ENCODE assay signal across 17 cellular contexts in the genomic region with DNA sequence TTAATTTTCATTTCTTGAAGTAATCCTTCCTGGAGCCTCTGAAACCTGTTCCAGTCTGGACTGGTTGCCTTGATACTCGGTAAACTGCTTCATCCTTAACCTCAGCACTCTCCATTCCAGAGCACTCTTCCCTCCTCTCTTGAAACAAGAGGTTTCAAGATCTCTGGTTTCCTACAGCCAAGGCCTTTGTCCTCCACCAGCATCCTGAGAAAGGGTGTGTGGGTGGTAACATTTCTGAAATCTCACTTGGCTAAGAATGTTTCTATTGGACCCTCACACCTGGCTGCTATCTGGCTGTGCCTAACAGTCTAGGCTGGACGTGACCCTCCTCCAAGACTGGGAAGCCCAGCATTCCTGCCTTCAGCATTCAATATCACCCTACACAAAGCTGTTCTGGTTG.
A peak's percentile ranks its signal among the peaks of the same experiment; 100 is the strongest.
DNase-seq lines count a peak whose midpoint lies in the region; ATAC-seq, FAIRE-seq and TF ChIP-seq lines count a peak whose summit lies in the region.
"Had no signal": no experiment of that assay in that cellular context is flagged by ENCODE, and none has a peak within 500 bp of the region (broad histone marks: within the 10 kb centered on the region; RNA-seq: fewer than 3 reads in every experiment).

No MANE protein-coding gene starts in this region.

- no peaks in the 10 kb centered on the region for H3K27me3 ChIP-seq in prostate gland (replicated peaks; ENCODE audit: insufficient read depth)
- H3K27me3 ChIP-seq in testis: no peaks in the 10 kb centered on the region
- H3K27me3 ChIP-seq: right lobe of liver had no signal

- H3K4me3 ChIP-seq in A549 (no peak overlapping the region), prostate gland (no peak overlapping the region), testis (no peak overlapping the region)
- H3K4me3 ChIP-seq: right lobe of liver, SK-N-MC had no signal

- peak overlapping the region; percentile 90 to 94 for H3K27ac ChIP-seq in A549
- H3K27ac ChIP-seq in prostate gland: no peak overlapping the region
- no peak overlapping the region for H3K27ac ChIP-seq in testis
- H3K27ac ChIP-seq: right lobe of liver, SK-N-MC had no signal

- H3K4me1 ChIP-seq in A549 (peaks cover 41% of the 10 kb centered on the region), prostate gland (replicated peaks) (no peaks in the 10 kb centered on the region), testis (peaks cover 5% of the 10 kb centered on the region)
- H3K4me1 ChIP-seq: right lobe of liver had no signal

- TF ChIP-seq POLR2A in A549 (IDR thresholded peaks at IDR 0.05; ENCODE audit: low read length) (no peak), prostate gland (IDR thresholded peaks at IDR 0.05) (no peak), testis (IDR thresholded peaks at IDR 0.05) (no peak)

- CTCF ChIA-PET in A549 (lab: Yijun Ruan, JAX): interaction anchor here (1.0 to 2.7 kb wide), 6 partner anchors 8 to 495 kb away, joined by 3 to 13 read pairs (median 4); a partner anchor contains a TSS

- WGBS in A549 (ENCODE audit: missing lambda C conversion rate): 87% methylated on average over 2 of the region's 2 CpGs
- 95% methylated on average over 2 of the region's 2 CpGs for WGBS in prostate gland
- WGBS in testis, 2 donors: 62 to 67% methylated on average over 2 of the region's 2 CpGs

- no peaks in the 10 kb centered on the region for H3K27me3 Mint-ChIP-seq in activated T-helper 17 cell treated with anti-CD3 and anti-CD28 coated beads, Interleukin-2, amount 50 U/mL, for 72 hours
- no peaks in the 10 kb centered on the region for H3K27me3 Mint-ChIP-seq in memory B cell
- H3K27me3 Mint-ChIP-seq: activated CD4-positive, alpha-beta T cell treated with anti-CD3 and anti-CD28 coated beads, Interleukin-2, amount 10 ng/mL, durations not matched to agents 24 days and 14 days had no signal

- TF ChIP-seq CTCF in A549 (IDR thresholded peaks at IDR 0.05): no peak
- TF ChIP-seq CTCF in prostate gland (IDR thresholded peaks at IDR 0.05): no peak
- TF ChIP-seq CTCF in testis (IDR thresholded peaks at IDR 0.05): no peak

- H3K36me3 ChIP-seq in prostate gland (peaks cover 0 to 18% of the 10 kb centered on the region in 2 donors), testis (ENCODE audit: low read depth, missing control alignments) (no peaks in the 10 kb centered on the region)

- H3K9me3 Mint-ChIP-seq in activated T-helper 17 cell treated with anti-CD3 and anti-CD28 coated beads, Interleukin-2, amount 50 U/mL, for 72 hours: no peaks in the 10 kb centered on the region
- no peaks in the 10 kb centered on the region for H3K9me3 Mint-ChIP-seq in memory B cell
- H3K9me3 Mint-ChIP-seq: activated CD4-positive, alpha-beta T cell treated with anti-CD3 and anti-CD28 coated beads, Interleukin-2, amount 10 ng/mL, durations not matched to agents 24 days and 14 days; endodermal cell had no signal

- POLR2A ChIA-PET in A549 (lab: Yijun Ruan, JAX): interaction anchor here (0.7 kb wide), 1 partner anchor 46 kb away, joined by 4 read pairs; no protein-coding TSS in a partner anchor

- no peaks in the 10 kb centered on the region for H3K4me1 Mint-ChIP-seq in activated T-helper 17 cell treated with anti-CD3 and anti-CD28 coated beads, Interleukin-2, amount 50 U/mL, for 72 hours
- H3K4me1 Mint-ChIP-seq in memory B cell: peaks cover 6% of the 10 kb centered on the region

- TF ChIP-seq RAD21 in A549 (conservative IDR thresholded peaks at IDR 0.05 in 1 of 2, IDR thresholded peaks at IDR 0.05 in 1 of 2): no peak

- DNase-seq in A549 (ENCODE audit: low read depth in 1 of 2, low spot score in 1 of 2): no peak
- peak; percentile 44 for DNase-seq in DMS79 treated with DMSO at 0.1 percent for 48 hours (lab: John Stamatoyannopoulos, UW)
- no peak for DNase-seq in memory B cell (ENCODE audit: low spot score in 2 of 2)
- no peak for DNase-seq in prostate gland (ENCODE audit: low spot score)
- no peak for DNase-seq in T-helper 2 cell
- DNase-seq in testis: no peak
- no peak for DNase-seq in GDM1 (lab: John Stamatoyannopoulos, UW)
- DNase-seq: activated CD4-positive, alpha-beta T cell treated with anti-CD3 and anti-CD28 coated beads, Interleukin-2, amount 10 ng/mL, durations not matched to agents 24 days and 14 days; anterior cingulate cortex; endodermal cell; H7; kidney; NCI-H1092 treated with DMSO at 0.1 percent for 48 hours; NCI-H69; right lobe of liver had no signal

- peaks cover 100% of the 10 kb centered on the region for H3K36me3 Mint-ChIP-seq in activated T-helper 17 cell treated with anti-CD3 and anti-CD28 coated beads, Interleukin-2, amount 50 U/mL, for 72 hours (ENCODE audit: low read depth)
- H3K36me3 Mint-ChIP-seq in memory B cell: peaks cover 29% of the 10 kb centered on the region

- H3K4me3 Mint-ChIP-seq in activated T-helper 17 cell treated with anti-CD3 and anti-CD28 coated beads, Interleukin-2, amount 50 U/mL, for 72 hours: no peak overlapping the region
- no peak overlapping the region for H3K4me3 Mint-ChIP-seq in memory B cell
- H3K4me3 Mint-ChIP-seq: activated CD4-positive, alpha-beta T cell treated with anti-CD3 and anti-CD28 coated beads, Interleukin-2, amount 10 ng/mL, durations not matched to agents 24 days and 14 days; endodermal cell had no signal

- no peak for TF ChIP-seq EP300 in A549 (IDR thresholded peaks at IDR 0.05)

- H3K9me3 ChIP-seq in A549 (no peaks in the 10 kb centered on the region), prostate gland (no peaks in the 10 kb centered on the region), testis (no peaks in the 10 kb centered on the region)
- H3K9me3 ChIP-seq: right lobe of liver had no signal

- intact Hi-C loops in prostate gland (cut with DNase I) (no loop called here), testis (cut with DNase I; ENCODE audit: low total_unique reads) (no loop called here)

- ATAC-seq in A549 (no peak), memory B cell (ENCODE audit: low read depth) (no peak)
- no peak for ATAC-seq in activated T-helper 17 cell treated with anti-CD3 and anti-CD28 coated beads, Interleukin-2, amount 50 U/mL, for 72 hours (replicated peaks)
- ATAC-seq: right lobe of liver had no signal

- H3K27ac Mint-ChIP-seq in activated T-helper 17 cell treated with anti-CD3 and anti-CD28 coated beads, Interleukin-2, amount 50 U/mL, for 72 hours: peak overlapping the region; percentile 71
- peak overlapping the region; percentile 64 for H3K27ac Mint-ChIP-seq in memory B cell
- H3K27ac Mint-ChIP-seq: activated CD4-positive, alpha-beta T cell treated with anti-CD3 and anti-CD28 coated beads, Interleukin-2, amount 10 ng/mL, durations not matched to agents 24 days and 14 days had no signal

- no peak for FAIRE-seq in A549 (lab: Jason Lieb, UNC)
- FAIRE-seq: kidney had no signal

- no peak overlapping the region for H3K4me2 ChIP-seq in A549

TF ChIP-seq in A549, 52 proteins besides CTCF, POLR2A, EP300 and RAD21:
- no peak for TF ChIP-seq FOSL2 (IDR thresholded peaks at IDR 0.05)
- no peak for TF ChIP-seq FOSL2 (CRISPR knock-in tag; IDR thresholded peaks at IDR 0.05)
- TF ChIP-seq ESRRA (IDR thresholded peaks at IDR 0.05; ENCODE audit: borderline replicate concordance, low read length): no peak
- TF ChIP-seq CHD2 (IDR thresholded peaks at IDR 0.05; ENCODE audit: low read length, partially characterized antibody): no peak
- TF ChIP-seq GATA3 (IDR thresholded peaks at IDR 0.05; ENCODE audit: borderline replicate concordance): no peak
- TF ChIP-seq EHMT2 (IDR thresholded peaks at IDR 0.05; ENCODE audit: low read depth): no peak
- no peak for TF ChIP-seq SMC3 (IDR thresholded peaks at IDR 0.05)
- TF ChIP-seq MAZ (IDR thresholded peaks at IDR 0.05; ENCODE audit: borderline replicate concordance, low read depth, low read length): no peak
- TF ChIP-seq NPAS2 (CRISPR knock-in tag; IDR thresholded peaks at IDR 0.05; ENCODE audit: borderline replicate concordance): no peak
TF ChIP-seq in A549: peak in this region for 0.

Comparison
In these comparisons a context has a peak if more than half of its experiments do, and no peak if none do; other contexts are left out.
1. H3K27ac ChIP-seq: peak in A549 (2 of 2); none in prostate gland (0 of 2) and testis (0 of 2).